Comparison of ENCODE assay signal across 9 cellular contexts in genomic region chr2:26068602-26069298, GRCh38. TPM values are rescaled to one million over a fixed set of nuclear protein-coding genes. Genes with fewer than 3 reads are reported as not detected.
DNase-seq lines count a peak whose midpoint lies in the region; ATAC-seq, FAIRE-seq and TF ChIP-seq lines count a peak whose summit lies in the region.
"Had no signal": no experiment of that assay in that cellular context is flagged by ENCODE, and none has a peak within 500 bp of the region (broad histone marks: within the 10 kb centered on the region; RNA-seq: fewer than 3 reads in every experiment).

No MANE protein-coding gene starts in this region.

- intact Hi-C loops in GM12878 (cut with micrococcal nuclease; ENCODE audit: unreplicated experiment), result loop anchor here (2.0 kb wide), 1 partner anchor 26 kb away; no protein-coding TSS in a partner anchor

- no peaks in the 10 kb centered on the region for H4K20me1 ChIP-seq in GM12878 (ENCODE audit: control insufficient read depth, insufficient read depth)

- no peaks in the 10 kb centered on the region for H3K27me3 Mint-ChIP-seq in CD4-positive, CD25-positive, alpha-beta regulatory T cell

- 1% methylated on average over 4 of the region's 4 CpGs for WGBS in GM12878 (ENCODE audit: insufficient coverage, insufficient replicate concordance, low lambda C conversion rate, missing lambda C conversion rate)
- 8% methylated on average over 4 of the region's 4 CpGs; no CpG with 5 or more reads in 1 of the 2 experiments for WGBS in mesodermal cell (ENCODE audit: insufficient coverage in 2 of 2), 2 experiments

- POLR2A ChIA-PET in RWPE1 (lab: Yijun Ruan, JAX; ENCODE audit: low non-redundant PET), result no interaction called here
- POLR2A ChIA-PET in GM12878 (lab: Charles Lee), result interaction anchor here (0.6 to 2.0 kb wide), 6 partner anchors 8 to 177 kb away, joined by 3 to 10 read pairs (median 5); partner anchors contain the start of genes HADHA, HADHB and RAB10

- peaks cover 75% of the 10 kb centered on the region for H3K79me2 ChIP-seq in GM12878 (ENCODE audit: control insufficient read depth, insufficient read depth, low read length)

- ATAC-seq in CD4-positive, CD25-positive, alpha-beta regulatory T cell (ENCODE audit: low read depth in 2 of 2), result peak; percentile 94 to 98
- ATAC-seq in GM19025 (IDR thresholded peaks at IDR 0.05; ENCODE audit: low read depth, unreplicated experiment) (peak; percentile 83), HG03135 (IDR thresholded peaks at IDR 0.05; ENCODE audit: unreplicated experiment) (peak; percentile 82), GM12878 (peak; percentile 96)

- H3K4me1 ChIP-seq in CD4-positive, CD25-positive, alpha-beta regulatory T cell (ENCODE audit: control insufficient read depth, insufficient read depth, low read length, poor library complexity, severe bottlenecking), result peaks cover 30% of the 10 kb centered on the region
- peaks cover 28% of the 10 kb centered on the region for H3K4me1 ChIP-seq in GM12878 (ENCODE audit: control insufficient read depth, insufficient read depth, low read length)
- H3K4me1 ChIP-seq in mesodermal cell (ENCODE audit: control insufficient read depth, insufficient read depth, low read length, poor library complexity, severe bottlenecking), result peaks cover 10% of the 10 kb centered on the region

- peak overlapping the region; percentile 51 for H3K4me2 ChIP-seq in GM12878 (ENCODE audit: control insufficient read depth, insufficient read depth)

- H3K27me3 ChIP-seq in CD4-positive, CD25-positive, alpha-beta regulatory T cell (ENCODE audit: control insufficient read depth, insufficient read depth, low read length), result no peaks in the 10 kb centered on the region
- no peaks in the 10 kb centered on the region for H3K27me3 ChIP-seq in GM12878 (replicated peaks in 1 of 2; ENCODE audit: control insufficient read depth in 2 of 2, insufficient read depth in 2 of 2, low read length in 1 of 2)

- H2AFZ ChIP-seq in GM12878 (ENCODE audit: control insufficient read depth, low read depth, low read length), result no peak overlapping the region

- H3K27ac ChIP-seq in CD4-positive, CD25-positive, alpha-beta regulatory T cell (ENCODE audit: insufficient read depth, low read length, poor library complexity, severe bottlenecking), result peak overlapping the region; percentile 72
- H3K27ac ChIP-seq in RWPE1, result no peak overlapping the region
- peak overlapping the region; percentile 59 for H3K27ac ChIP-seq in GM12878 (ENCODE audit: control insufficient read depth, insufficient read depth)
- peak overlapping the region; percentile 88 for H3K27ac ChIP-seq in mesodermal cell (ENCODE audit: low read depth, low read length, severe bottlenecking)

- SMC1A ChIA-PET in GM12878 (lab: Charles Lee; ENCODE audit: uncharacterized antibody, unreplicated experiment), result interaction anchor here (0.6 to 2.0 kb wide), 15 partner anchors 9 to 215 kb away, joined by 3 to 9 read pairs (median 4); partner anchors contain the start of gene RAB10

- peak; percentile 34 to 93 (median 66) for DNase-seq in CD4-positive, CD25-positive, alpha-beta regulatory T cell
- DNase-seq in RWPE1 (ENCODE audit: low spot score) (peak; percentile 77), GM12878 (ENCODE audit: low read depth, low spot score) (peak; percentile 84), DMS153 (lab: John Stamatoyannopoulos, UW) (no peak), COR-L47 (lab: John Stamatoyannopoulos, UW) (no peak)

- TF ChIP-seq POLR2A in GM12878 (IDR thresholded peaks at IDR 0.05; ENCODE audit: low read depth, low read length), result no peak

- in situ Hi-C loops in GM12878 (cut with MboI), result no loop called here

- H3K4me3 ChIP-seq in CD4-positive, CD25-positive, alpha-beta regulatory T cell (ENCODE audit: low read depth, low read length), result peak overlapping the region; percentile 39
- H3K4me3 ChIP-seq in GM12878 (peak overlapping the region; percentile 51; the same call in 1 of the 2 replicates), mesodermal cell (ENCODE audit: extremely low read depth, insufficient read depth, low read length, poor library complexity, severe bottlenecking) (no peak overlapping the region)

- FAIRE-seq in GM12878 (lab: Jason Lieb, UNC), result peak; percentile 81
- FAIRE-seq: TTC549 had no signal

- CTCF ChIA-PET in RWPE1 (lab: Yijun Ruan, JAX) (interaction anchor here (0.5 kb wide), 1 partner anchor 79 kb away, joined by 3 read pairs; no protein-coding TSS in a partner anchor), GM12878 (lab: Yijun Ruan, JAX) (interaction anchor here (1.4 to 1.7 kb wide), 3 partner anchors 9 to 175 kb away, joined by 3 to 6 read pairs (median 4); no protein-coding TSS in a partner anchor)

- peak overlapping the region in 2 of 3 donors; percentile 6 to 59 for H3K27ac Mint-ChIP-seq in CD4-positive, CD25-positive, alpha-beta regulatory T cell

- H3K4me1 Mint-ChIP-seq in CD4-positive, CD25-positive, alpha-beta regulatory T cell, result peaks cover 38 to 68% (median 48%) of the 10 kb centered on the region in 4 donors

- peaks cover 5% of the 10 kb centered on the region for H3K36me3 ChIP-seq in CD4-positive, CD25-positive, alpha-beta regulatory T cell (ENCODE audit: control insufficient read depth, insufficient read depth, low read length)
- no peaks in the 10 kb centered on the region for H3K36me3 ChIP-seq in GM12878 (ENCODE audit: control insufficient read depth in 2 of 2, insufficient read depth in 2 of 2, low read length in 1 of 2)
- peaks cover 29% of the 10 kb centered on the region for H3K36me3 ChIP-seq in mesodermal cell (ENCODE audit: control insufficient read depth, insufficient read depth, low read length)

- RAD21 ChIA-PET in GM12878 (lab: Charles Lee; ENCODE audit: unreplicated experiment), result interaction anchor here (0.9 to 1.1 kb wide), 5 partner anchors 9 to 52 kb away, joined by 3 to 5 read pairs (median 3); partner anchors contain the start of gene RAB10

- no peak for TF ChIP-seq RAD21 in GM12878 (IDR thresholded peaks at IDR 0.05; ENCODE audit: insufficient read depth, low read depth, low read length)

- peaks cover 17% of the 10 kb centered on the region for H3K36me3 Mint-ChIP-seq in CD4-positive, CD25-positive, alpha-beta regulatory T cell

- no TSS peak for BruUV-seq in GM12878 (replicated peaks; lab: Mats Ljungman, UMichigan)

- no peaks in the 10 kb centered on the region for H3K9me3 ChIP-seq in CD4-positive, CD25-positive, alpha-beta regulatory T cell (ENCODE audit: control insufficient read depth in 2 of 2, low read length in 2 of 2)
- H3K9me3 ChIP-seq in GM12878 (replicated peaks; ENCODE audit: control insufficient read depth, insufficient read depth, low read length) (no peaks in the 10 kb centered on the region; the same call in 2 of the 3 replicates), mesodermal cell (ENCODE audit: control insufficient read depth, low read length) (no peaks in the 10 kb centered on the region)

- peak overlapping the region; percentile 3 to 70 (median 24) for H3K4me3 Mint-ChIP-seq in CD4-positive, CD25-positive, alpha-beta regulatory T cell

- H3K9me3 Mint-ChIP-seq in CD4-positive, CD25-positive, alpha-beta regulatory T cell, result no peaks in the 10 kb centered on the region

- TF ChIP-seq EP300 in GM12878 (IDR thresholded peaks at IDR 0.05; ENCODE audit: borderline replicate concordance in 1 of 2, control insufficient read depth in 1 of 2, low read depth in 2 of 2, low read length in 2 of 2), result peak in 1 of 2 experiments; percentile 80; a peak in 2 of 4 replicates

- H3K9ac ChIP-seq in GM12878 (ENCODE audit: control insufficient read depth, insufficient read depth, low read length), result no peak overlapping the region

- TF ChIP-seq CTCF in RWPE1 (conservative IDR thresholded peaks at IDR 0.05; ENCODE audit: low read depth) (no peak), GM12878 (IDR thresholded peaks at IDR 0.05 in 2 of 3, conservative IDR thresholded peaks at IDR 0.05 in 1 of 3; ENCODE audit: control insufficient read depth in 2 of 3, extremely low read depth in 1 of 3, insufficient read depth in 1 of 3, low read depth in 3 of 3, low read length in 3 of 3) (no peak)

TF ChIP-seq in GM12878, 131 proteins besides CTCF, POLR2A, EP300 and RAD21 (continues in another document):
- TF ChIP-seq STAT1 (conservative IDR thresholded peaks at IDR 0.05) (no peak), ZNF217 (IDR thresholded peaks at IDR 0.05) (0 out of 2 replicates have a peak, but pooled peaks have one; percentile 24), ATF7 (IDR thresholded peaks at IDR 0.05; ENCODE audit: low read depth) (peak; percentile 78)

RNA-seq across cellular contexts. Expression of gene RAB10, which starts 34.9 kb away (rescaled TPM):
- total RNA-seq in CD4-positive, CD25-positive, alpha-beta regulatory T cell, result 40.8 TPM
- 100 to 1,000 TPM in 3 of 4 donors, 10 to 100 TPM in 1; 94.0 to 132 (median 115) TPM for polyA plus RNA-seq in CD4-positive, CD25-positive, alpha-beta regulatory T cell
- total RNA-seq in GM12878 (2013; cell fraction: nucleolus; rRNA removed), result 96.9 and 119 TPM in 2 replicates
- total RNA-seq in GM12878 (2014; rRNA removed) (42.5 and 45.1 TPM in 2 replicates), GM12878 (2014; rRNA removed; fragmentation: Illumina TruSeq; extraction: Trizol) (70.1 and 71.1 TPM in 2 replicates), GM12878 (2021) (87.5 and 88.9 TPM in 2 replicates)
- polyA plus RNA-seq in GM12878 (2011; ENCODE audit: low read depth), result 17.1 TPM
- polyA plus RNA-seq in GM12878 (2011; rRNA removed) (108 and 190 TPM in 2 replicates), GM12878 (2014; fragmentation: Illumina TruSeq; extraction: Trizol) (84.0 and 138 TPM in 2 replicates), GM12878 (2014; fragmentation: Nextera tagmentation; extraction: Ambion mirVana) (10 to 100 TPM; 13.3 to 24.8 TPM), GM12878 (2014; rRNA removed) (44.2 and 79.9 TPM in 2 replicates), GM12878 (2016; fragmentation: Nextera tagmentation; extraction: Ambion mirVana) (100 to 1,000 TPM; 108 to 109 TPM)
- 42.2 and 49.8 TPM in 2 replicates for polyA plus RNA-seq in GM12878 (2011; cell fraction: cytosol; rRNA removed)
- 28.6 and 41.9 TPM in 2 replicates for polyA plus RNA-seq in GM12878 (2011; cell fraction: nucleus; rRNA removed)
- polyA plus RNA-seq in GM12878 (2012), result 31.0 and 49.6 TPM in 2 replicates
- polyA minus RNA-seq in GM12878 (2011; rRNA and poly(A)+ RNA removed), result 43.9 and 62.6 TPM in 2 replicates
- polyA minus RNA-seq in GM12878 (2011; cell fraction: cytosol; rRNA and poly(A)+ RNA removed), result 34.2 and 46.3 TPM in 2 replicates
- polyA minus RNA-seq in GM12878 (2011; cell fraction: nucleus; rRNA and poly(A)+ RNA removed), result 22.2 and 40.9 TPM in 2 replicates
- 94.4 TPM for polyA plus RNA-seq in mesodermal cell (2013, experiment 1 of 2)
- 108 TPM for polyA plus RNA-seq in mesodermal cell (2013, experiment 2 of 2)

Comparison
In these comparisons a context has a peak if more than half of its experiments do, and no peak if none do; other contexts are left out.
1. DNase-seq: peak in CD4-positive, CD25-positive, alpha-beta regulatory T cell (3 of 3), RWPE1 (single experiment) and GM12878 (single experiment); none in DMS153 (single experiment) and COR-L47 (single experiment).
2. Peak in every context shown above with its lines, with median percentiles within 50 percentile points of each other: ATAC-seq.